ENCODE assay signal across 8 cellular contexts in genomic region chr12:57838594-57839302, GRCh38. TPM values are rescaled to one million over a fixed set of nuclear protein-coding genes. Genes with fewer than 3 reads are reported as not detected.
DNase-seq lines count a peak whose midpoint lies in the region; ATAC-seq, FAIRE-seq and TF ChIP-seq lines count a peak whose summit lies in the region.

No MANE protein-coding gene starts in this region.

- no TSS peak for BruUV-seq in K562 (replicated peaks; lab: Mats Ljungman, UMichigan)

- ATAC-seq in K562 (no peak), HG03097 (IDR thresholded peaks at IDR 0.05; ENCODE audit: low FRiP score, unreplicated experiment) (no peak)

- CTCF ChIA-PET in K562 (lab: Yijun Ruan, JAX; ENCODE audit: low intra/inter-chr PET ratio): interaction anchor here (0.5 kb wide), 1 partner anchor 20 kb away, joined by 4 read pairs; no protein-coding TSS in a partner anchor

- POLR2A ChIA-PET in K562 (lab: Yijun Ruan, JAX): interaction anchor here (0.9 kb wide), 1 partner anchor 56 kb away, joined by 5 read pairs; no protein-coding TSS in a partner anchor

- H3K4me1 ChIP-seq in K562 (replicated peaks in 1 of 2; ENCODE audit: control insufficient read depth in 2 of 2, insufficient read depth in 2 of 2, low read length in 2 of 2): peaks cover 51 to 70% of the 10 kb centered on the region in 2 experiments
- H3K4me1 ChIP-seq in osteoblast (ENCODE audit: insufficient read depth, low read length): peaks cover 85% of the 10 kb centered on the region

- H3K4me3 ChIP-seq in K562 (no peak overlapping the region), osteoblast (ENCODE audit: insufficient read depth, low read length) (no peak overlapping the region)

- H3K4me2 ChIP-seq in K562 (ENCODE audit: insufficient read depth, low read length) (no peak overlapping the region), osteoblast (ENCODE audit: insufficient read depth, low read length) (peak overlapping the region; percentile 45)

- no peak for TF ChIP-seq CTCF in K562 (IDR thresholded peaks at IDR 0.05 in 2 of 3, conservative IDR thresholded peaks at IDR 0.05 in 1 of 3; ENCODE audit: insufficient read depth in 2 of 3, low read depth in 1 of 3, low read length in 3 of 3)
- no peak for TF ChIP-seq CTCF in osteoblast (IDR thresholded peaks at IDR 0.05; ENCODE audit: extremely low read depth, low read depth, low read length)

- H3K9ac ChIP-seq in K562 (ENCODE audit: insufficient read depth in 1 of 2, low read depth in 2 of 2, low read length in 2 of 2): peak overlapping the region in 1 of 2 experiments; percentile 15; a peak in 1 of 4 replicates

- no peaks in the 10 kb centered on the region for H3K9me3 ChIP-seq in K562 (replicated peaks; ENCODE audit: control insufficient read depth, insufficient read depth, low read depth, low read length)
- no peaks in the 10 kb centered on the region for H3K9me3 ChIP-seq in osteoblast (ENCODE audit: low read depth, low read length)

- WGBS in K562 (ENCODE audit: insufficient coverage, low coverage, missing lambda C conversion rate): 66% methylated on average over 8 of the region's 8 CpGs

- intact Hi-C loops in K562 (cut with micrococcal nuclease): no loop called here

- H3K27me3 ChIP-seq in K562 (ENCODE audit: control insufficient read depth in 2 of 2, insufficient read depth in 2 of 2, low read length in 2 of 2) (no peaks in the 10 kb centered on the region), osteoblast (ENCODE audit: insufficient read depth, low read length) (no peaks in the 10 kb centered on the region)

- TF ChIP-seq EP300 in K562 (IDR thresholded peaks at IDR 0.05; ENCODE audit: low read length): no peak

- in situ Hi-C loops in K562 (cut with MboI): no loop called here

- DNase-seq in ELR (ENCODE audit: low read depth) (peak; percentile 43), HT1080 (ENCODE audit: low read depth) (peak; percentile 18), K562 (ENCODE audit: extremely low read depth in 1 of 4, low spot score in 3 of 4) (no peak), osteoblast (ENCODE audit: insufficient read length, low spot score, missing footprints) (peak; percentile 54), superior temporal gyrus (ENCODE audit: extremely low spot score) (no peak), foreskin melanocyte (no peak), HTR-8/SVneo (ENCODE audit: insufficient read length, low spot score) (no peak)

- H4K20me1 ChIP-seq in K562 (replicated peaks; ENCODE audit: control insufficient read depth, insufficient read depth, low read length): peaks cover 86% of the 10 kb centered on the region
- H4K20me1 ChIP-seq in osteoblast (ENCODE audit: insufficient read depth, low read length): peaks cover 92% of the 10 kb centered on the region

- FAIRE-seq in K562 (lab: Jason Lieb, UNC) (no peak), HTR-8/SVneo (lab: Jason Lieb, UNC) (no peak)

- no peak for TF ChIP-seq POLR2A in K562 (conservative IDR thresholded peaks at IDR 0.05)

- no peak for TF ChIP-seq RAD21 in K562 (CRISPR knock-in tag; conservative IDR thresholded peaks at IDR 0.05 in 1 of 2, IDR thresholded peaks at IDR 0.05 in 1 of 2)

- H3K27ac ChIP-seq in K562 (ENCODE audit: extremely low read depth, low read depth, low read length) (no peak overlapping the region), osteoblast (ENCODE audit: low read depth, low read length) (peak overlapping the region; percentile 74)

- H3K79me2 ChIP-seq in K562 (ENCODE audit: control insufficient read depth, insufficient read depth, low read length) (peaks cover 94% of the 10 kb centered on the region), osteoblast (ENCODE audit: insufficient read depth, low read length) (peaks cover 98% of the 10 kb centered on the region)

- peaks cover 17% of the 10 kb centered on the region for H3K9me1 ChIP-seq in K562 (ENCODE audit: control insufficient read depth, insufficient read depth, low read length)

- H2AFZ ChIP-seq in K562 (ENCODE audit: low read depth, low read length) (no peak overlapping the region), osteoblast (ENCODE audit: low read length) (no peak overlapping the region)

- H3K36me3 ChIP-seq in K562 (ENCODE audit: control insufficient read depth, insufficient read depth, low read length) (peaks cover 18% of the 10 kb centered on the region; the same call in 2 of the 3 replicates), osteoblast (ENCODE audit: insufficient read depth, low read length) (peaks cover 16% of the 10 kb centered on the region)

TF ChIP-seq in K562, 482 proteins besides CTCF, POLR2A, EP300 and RAD21 (continues in another document):
- 0 out of 4 replicates have a peak, but pooled peaks of 1 of the 2 experiments have one; percentile 29 for TF ChIP-seq RCOR1 (IDR thresholded peaks at IDR 0.05; ENCODE audit: borderline replicate concordance in 1 of 2, low read depth in 2 of 2, low read length in 2 of 2)
- peak; percentile 62 to 79 for TF ChIP-seq KDM1A (IDR thresholded peaks at IDR 0.05)
- 0 out of 2 replicates have a peak, but pooled peaks have one; percentile 52 for TF ChIP-seq SMARCA5 (IDR thresholded peaks at IDR 0.05)

RNA-seq across cellular contexts. Expression of gene CTDSP2, which starts 7.8 kb away (rescaled TPM):
- total RNA-seq in HT1080 (2014; rRNA removed; shearing (Covaris generic)): 30.3 and 43.3 TPM in 2 replicates
- polyA plus RNA-seq in HT1080 (2015; cell fraction: cytosol; rRNA removed): 66.0 and 80.2 TPM in 2 replicates
- polyA plus RNA-seq in HT1080 (2015; cell fraction: nucleus; rRNA removed): 55.8 and 62.8 TPM in 2 replicates
- total RNA-seq in K562 (2011; cell fraction: chromatin; rRNA removed; ENCODE audit: low replicate concordance): 89.2 and 157 TPM in 2 replicates
- total RNA-seq in K562 (2011; cell fraction: nucleolus; rRNA removed): 72.6 and 88.1 TPM in 2 replicates
- 93.3 and 110 TPM in 2 replicates for total RNA-seq in K562 (2011; cell fraction: nucleoplasm; rRNA removed)
- total RNA-seq in K562 (2014; rRNA removed) (42.0 and 60.5 TPM in 2 replicates), K562 (2014; rRNA removed; fragmentation: Illumina TruSeq; extraction: Trizol) (46.6 and 47.7 TPM in 2 replicates), K562 (2015; rRNA removed; fragmentation: Illumina TruSeq; extraction: Trizol) (39.8 and 40.2 TPM in 2 replicates), K562 (2021) (93.7 and 108 TPM in 2 replicates), osteoblast (105 and 116 TPM in 2 replicates)
- polyA plus RNA-seq in K562 (2011; rRNA removed) (87.2 and 94.7 TPM in 2 replicates), K562 (2014; fragmentation: Illumina TruSeq; extraction: Trizol) (86.4 and 89.3 TPM in 2 replicates), K562 (2014; fragmentation: Nextera tagmentation; extraction: Ambion mirVana) (10 to 100 TPM; 20.4 to 24.1 TPM), K562 (2014; rRNA removed) (62.5 and 64.5 TPM in 2 replicates)
- 115 and 117 TPM in 2 replicates for polyA plus RNA-seq in K562 (2011; cell fraction: cytosol; rRNA removed)
- polyA plus RNA-seq in K562 (2011; cell fraction: nucleus; rRNA removed): 128 and 133 TPM in 2 replicates
- 83.4 and 116 TPM in 2 replicates for polyA plus RNA-seq in K562 (2012)
- polyA minus RNA-seq in K562 (2011; rRNA and poly(A)+ RNA removed): 102 and 145 TPM in 2 replicates
- 85.8 and 88.5 TPM in 2 replicates for polyA minus RNA-seq in K562 (2011; cell fraction: cytosol; rRNA and poly(A)+ RNA removed)
- 40.9 and 69.2 TPM in 2 replicates for polyA minus RNA-seq in K562 (2011; cell fraction: nucleus; rRNA and poly(A)+ RNA removed)

RNA-seq across cellular contexts. Expression of gene AVIL, which starts 20.2 kb away (rescaled TPM):
- total RNA-seq in HT1080 (2014; rRNA removed; shearing (Covaris generic)): 0.13 TPM in 2 replicates
- polyA plus RNA-seq in HT1080 (2015; cell fraction: cytosol; rRNA removed): 0.07 and 0.42 TPM in 2 replicates
- polyA plus RNA-seq in HT1080 (2015; cell fraction: nucleus; rRNA removed): 0.36 and 0.71 TPM in 2 replicates
- total RNA-seq in K562 (2011; cell fraction: chromatin; rRNA removed; ENCODE audit: low replicate concordance): 1.2 and 1.3 TPM in 2 replicates
- 0.39 and 0.83 TPM in 2 replicates for total RNA-seq in K562 (2011; cell fraction: nucleolus; rRNA removed)
- 1.1 and 1.5 TPM in 2 replicates for total RNA-seq in K562 (2011; cell fraction: nucleoplasm; rRNA removed)
- total RNA-seq in K562 (2014; rRNA removed) (0.05 and 0.24 TPM in 2 replicates), K562 (2014; rRNA removed; fragmentation: Illumina TruSeq; extraction: Trizol) (0.16 and 0.22 TPM in 2 replicates), K562 (2015; rRNA removed; fragmentation: Illumina TruSeq; extraction: Trizol) (0.25 and 0.34 TPM in 2 replicates), K562 (2021) (0.27 and 0.33 TPM in 2 replicates), osteoblast (5.4 and 7.1 TPM in 2 replicates)
- polyA plus RNA-seq in K562 (2011; rRNA removed) (0.17 and 0.24 TPM in 2 replicates), K562 (2014; fragmentation: Illumina TruSeq; extraction: Trizol) (0.39 TPM in 2 replicates), K562 (2014; fragmentation: Nextera tagmentation; extraction: Ambion mirVana) (under 1 TPM; 0.24 to 0.36 TPM), K562 (2014; rRNA removed) (1.5 TPM in 1 of 2 replicates, not detected in the other)
- polyA plus RNA-seq in K562 (2011; cell fraction: cytosol; rRNA removed): 0.10 and 0.18 TPM in 2 replicates
- 0.55 and 0.97 TPM in 2 replicates for polyA plus RNA-seq in K562 (2011; cell fraction: nucleus; rRNA removed)
- 0.73 and 2.2 TPM in 2 replicates for polyA plus RNA-seq in K562 (2012)
- polyA minus RNA-seq in K562 (2011; rRNA and poly(A)+ RNA removed): 0.18 and 0.27 TPM in 2 replicates
- not detected in 2 replicates for polyA minus RNA-seq in K562 (2011; cell fraction: cytosol; rRNA and poly(A)+ RNA removed)
- polyA minus RNA-seq in K562 (2011; cell fraction: nucleus; rRNA and poly(A)+ RNA removed): 0.27 and 0.89 TPM in 2 replicates

RNA-seq across cellular contexts. Expression of gene TSFM, which starts 56.2 kb away (rescaled TPM):
- 55.0 and 57.6 TPM in 2 replicates for total RNA-seq in HT1080 (2014; rRNA removed; shearing (Covaris generic))
- polyA plus RNA-seq in HT1080 (2015; cell fraction: cytosol; rRNA removed): 33.4 and 46.3 TPM in 2 replicates
- 30.0 and 37.5 TPM in 2 replicates for polyA plus RNA-seq in HT1080 (2015; cell fraction: nucleus; rRNA removed)
- total RNA-seq in K562 (2011; cell fraction: chromatin; rRNA removed; ENCODE audit: low replicate concordance): 19.9 and 28.1 TPM in 2 replicates
- 16.2 and 23.0 TPM in 2 replicates for total RNA-seq in K562 (2011; cell fraction: nucleolus; rRNA removed)
- 21.9 and 30.2 TPM in 2 replicates for total RNA-seq in K562 (2011; cell fraction: nucleoplasm; rRNA removed)
- total RNA-seq in K562 (2014; rRNA removed) (56.7 and 74.2 TPM in 2 replicates), K562 (2014; rRNA removed; fragmentation: Illumina TruSeq; extraction: Trizol) (48.1 and 56.4 TPM in 2 replicates), K562 (2015; rRNA removed; fragmentation: Illumina TruSeq; extraction: Trizol) (56.0 and 58.2 TPM in 2 replicates), K562 (2021) (62.4 and 62.6 TPM in 2 replicates), osteoblast (18.1 and 18.3 TPM in 2 replicates)
- polyA plus RNA-seq in K562 (2011; rRNA removed) (38.9 and 44.6 TPM in 2 replicates), K562 (2014; fragmentation: Illumina TruSeq; extraction: Trizol) (55.3 and 57.1 TPM in 2 replicates), K562 (2014; fragmentation: Nextera tagmentation; extraction: Ambion mirVana) (100 to 1,000 TPM; 166 to 198 TPM), K562 (2014; rRNA removed) (60.2 and 70.7 TPM in 2 replicates)
- polyA plus RNA-seq in K562 (2011; cell fraction: cytosol; rRNA removed): 21.4 and 23.3 TPM in 2 replicates
- polyA plus RNA-seq in K562 (2011; cell fraction: nucleus; rRNA removed): 15.8 and 18.8 TPM in 2 replicates
- polyA plus RNA-seq in K562 (2012): 34.8 and 50.5 TPM in 2 replicates
- polyA minus RNA-seq in K562 (2011; rRNA and poly(A)+ RNA removed): 11.8 and 13.0 TPM in 2 replicates
- polyA minus RNA-seq in K562 (2011; cell fraction: cytosol; rRNA and poly(A)+ RNA removed): 13.4 and 15.1 TPM in 2 replicates
- polyA minus RNA-seq in K562 (2011; cell fraction: nucleus; rRNA and poly(A)+ RNA removed): 7.0 and 9.2 TPM in 2 replicates

Comparison
In these comparisons a context has a peak if more than half of its experiments do, and no peak if none do; other contexts are left out.
1. DNase-seq: peak in ELR (single experiment), HT1080 (single experiment) and osteoblast (single experiment); none in K562 (0 of 4), superior temporal gyrus (single experiment), foreskin melanocyte (single experiment) and HTR-8/SVneo (single experiment).